Comparison of ENCODE assay signal across 27 cellular contexts in genomic region chr1:8969937-8970336, GRCh38. TPM values are rescaled to one million over a fixed set of nuclear protein-coding genes. Genes with fewer than 3 reads are reported as not detected.
DNase-seq lines count a peak whose midpoint lies in the region; ATAC-seq lines count a peak whose summit lies in the region.
"Had no signal": no experiment of that assay in that cellular context is flagged by ENCODE, and none has a peak within 500 bp of the region (broad histone marks: within the 10 kb centered on the region; RNA-seq: fewer than 3 reads in every experiment).

No MANE protein-coding gene starts in this region.

- peak overlapping the region; percentile 62 for H3K27ac ChIP-seq in CD4-positive, CD25-positive, alpha-beta regulatory T cell (ENCODE audit: insufficient read depth, low read length, poor library complexity, severe bottlenecking)
- H3K27ac ChIP-seq: dorsolateral prefrontal cortex, ovary, SK-N-MC, stomach had no signal

- POLR2A ChIA-PET in activated CD4-positive, alpha-beta T cell treated with anti-CD3 and anti-CD28 coated beads for 36 hours (lab: Charles Lee) = no interaction called here
- POLR2A ChIA-PET in activated CD4-positive, alpha-beta memory T cell treated with anti-CD3 and anti-CD28 coated beads for 36 hours (lab: Charles Lee) = interaction anchor here (1.9 kb wide), 1 partner anchor 23 kb away, joined by 9 read pairs; the partner anchor contains the start of gene CA6

- intact Hi-C loops in activated CD4-positive, alpha-beta T cell treated with anti-CD3 and anti-CD28 coated beads for 36 hours (cut with DNase I, micrococcal nuclease) = loop anchor here in 1 of 2 experiments (5.0 kb wide), 1 partner anchor 53 kb away; no protein-coding TSS in a partner anchor
- intact Hi-C loops in activated CD4-positive, alpha-beta memory T cell treated with anti-CD3 and anti-CD28 coated beads for 36 hours (cut with micrococcal nuclease) = loop anchor here (2.0 to 5.0 kb wide), 3 partner anchors 19 to 53 kb away; no protein-coding TSS in a partner anchor

- peaks cover 45% of the 10 kb centered on the region for H3K4me1 Mint-ChIP-seq in activated CD4-positive, alpha-beta T cell treated with anti-CD3 and anti-CD28 coated beads for 36 hours
- peaks cover 22 to 74% (median 30%) of the 10 kb centered on the region in 4 donors for H3K4me1 Mint-ChIP-seq in CD4-positive, CD25-positive, alpha-beta regulatory T cell
- H3K4me1 Mint-ChIP-seq in activated CD4-positive, alpha-beta memory T cell treated with anti-CD3 and anti-CD28 coated beads for 36 hours (ENCODE audit: low read depth) = peaks cover 51% of the 10 kb centered on the region
- H3K4me1 Mint-ChIP-seq in activated naive CD8-positive, alpha-beta T cell treated with anti-CD3 and anti-CD28 coated beads, Interleukin-2, amount 50 U/mL, for 24 hours = peaks cover 73% of the 10 kb centered on the region

- no peaks in the 10 kb centered on the region for H3K36me3 Mint-ChIP-seq in activated CD4-positive, alpha-beta T cell treated with anti-CD3 and anti-CD28 coated beads for 36 hours (ENCODE audit: low read depth)
- H3K36me3 Mint-ChIP-seq in CD4-positive, CD25-positive, alpha-beta regulatory T cell = peaks cover 7% of the 10 kb centered on the region
- peaks cover 6% of the 10 kb centered on the region for H3K36me3 Mint-ChIP-seq in activated CD4-positive, alpha-beta memory T cell treated with anti-CD3 and anti-CD28 coated beads for 36 hours
- H3K36me3 Mint-ChIP-seq in activated naive CD8-positive, alpha-beta T cell treated with anti-CD3 and anti-CD28 coated beads, Interleukin-2, amount 50 U/mL, for 24 hours (ENCODE audit: low read depth) = peaks cover 10% of the 10 kb centered on the region

- H3K27me3 Mint-ChIP-seq in activated CD4-positive, alpha-beta T cell treated with anti-CD3 and anti-CD28 coated beads for 36 hours = no peaks in the 10 kb centered on the region
- H3K27me3 Mint-ChIP-seq in CD4-positive, CD25-positive, alpha-beta regulatory T cell = no peaks in the 10 kb centered on the region
- no peaks in the 10 kb centered on the region for H3K27me3 Mint-ChIP-seq in activated CD4-positive, alpha-beta memory T cell treated with anti-CD3 and anti-CD28 coated beads for 36 hours
- no peaks in the 10 kb centered on the region for H3K27me3 Mint-ChIP-seq in activated naive CD8-positive, alpha-beta T cell treated with anti-CD3 and anti-CD28 coated beads, Interleukin-2, amount 50 U/mL, for 24 hours

- peak overlapping the region; percentile 72 for H3K4me3 Mint-ChIP-seq in activated CD4-positive, alpha-beta T cell treated with anti-CD3 and anti-CD28 coated beads for 36 hours
- H3K4me3 Mint-ChIP-seq in CD4-positive, CD25-positive, alpha-beta regulatory T cell = peak overlapping the region; percentile 86 to 97 (median 93)
- H3K4me3 Mint-ChIP-seq in activated CD4-positive, alpha-beta memory T cell treated with anti-CD3 and anti-CD28 coated beads for 36 hours = peak overlapping the region; percentile 91
- H3K4me3 Mint-ChIP-seq in activated naive CD8-positive, alpha-beta T cell treated with anti-CD3 and anti-CD28 coated beads, Interleukin-2, amount 50 U/mL, for 24 hours = peak overlapping the region; percentile 85
- H3K4me3 Mint-ChIP-seq: activated B cell treated with CpG ODN at 0.5 μM for 24 hours, nephron progenitor cell had no signal

- H3K36me3 ChIP-seq in CD4-positive, CD25-positive, alpha-beta regulatory T cell (ENCODE audit: control insufficient read depth, insufficient read depth, low read length) = no peaks in the 10 kb centered on the region
- H3K36me3 ChIP-seq: ovary, stomach had no signal

- H3K27me3 ChIP-seq in CD4-positive, CD25-positive, alpha-beta regulatory T cell (ENCODE audit: control insufficient read depth, insufficient read depth, low read length) = no peaks in the 10 kb centered on the region
- H3K27me3 ChIP-seq: dorsolateral prefrontal cortex, ovary, stomach had no signal

- no peaks in the 10 kb centered on the region for H3K9me3 ChIP-seq in CD4-positive, CD25-positive, alpha-beta regulatory T cell (ENCODE audit: control insufficient read depth in 2 of 2, low read length in 2 of 2)
- H3K9me3 ChIP-seq: ovary, stomach had no signal

- no peak for ATAC-seq in activated CD4-positive, alpha-beta T cell treated with anti-CD3 and anti-CD28 coated beads for 36 hours
- ATAC-seq in CD4-positive, CD25-positive, alpha-beta regulatory T cell (ENCODE audit: low read depth in 2 of 2) = no peak
- no peak for ATAC-seq in activated naive CD8-positive, alpha-beta T cell treated with anti-CD3 and anti-CD28 coated beads, Interleukin-2, amount 50 U/mL, for 24 hours
- ATAC-seq in GM19324 (IDR thresholded peaks at IDR 0.05; ENCODE audit: low FRiP score, unreplicated experiment) = no peak

- H3K9me3 Mint-ChIP-seq in activated CD4-positive, alpha-beta T cell treated with anti-CD3 and anti-CD28 coated beads for 36 hours (ENCODE audit: low read depth) = no peaks in the 10 kb centered on the region
- no peaks in the 10 kb centered on the region for H3K9me3 Mint-ChIP-seq in CD4-positive, CD25-positive, alpha-beta regulatory T cell
- no peaks in the 10 kb centered on the region for H3K9me3 Mint-ChIP-seq in activated CD4-positive, alpha-beta memory T cell treated with anti-CD3 and anti-CD28 coated beads for 36 hours
- no peaks in the 10 kb centered on the region for H3K9me3 Mint-ChIP-seq in activated naive CD8-positive, alpha-beta T cell treated with anti-CD3 and anti-CD28 coated beads, Interleukin-2, amount 50 U/mL, for 24 hours

- H3K4me3 ChIP-seq in CD4-positive, CD25-positive, alpha-beta regulatory T cell (ENCODE audit: low read depth, low read length) = peak overlapping the region; percentile 92
- H3K4me3 ChIP-seq: dorsolateral prefrontal cortex, ovary, SK-N-MC, stomach had no signal

- DNase-seq in activated CD4-positive, alpha-beta T cell treated with anti-CD3 and anti-CD28 coated beads for 36 hours = no peak
- DNase-seq in activated CD4-positive, alpha-beta T cell treated with anti-CD3 and anti-CD28 coated beads, Interleukin-2, amount 50 U/mL, for 48 hours = no peak
- peak in 1 of 3 donors; percentile 54 for DNase-seq in CD4-positive, CD25-positive, alpha-beta regulatory T cell
- no peak for DNase-seq in activated CD4-positive, alpha-beta memory T cell treated with anti-CD3 and anti-CD28 coated beads for 36 hours
- DNase-seq in activated naive CD8-positive, alpha-beta T cell treated with anti-CD3 and anti-CD28 coated beads, Interleukin-2, amount 50 U/mL, for 24 hours = no peak
- DNase-seq in SK-N-DZ (ENCODE audit: low spot score) = no peak
- DNase-seq in amygdala (lab: John Stamatoyannopoulos, UW) = no peak
- DNase-seq: activated B cell treated with CpG ODN at 0.5 μM for 24 hours; activated CD8-positive, alpha-beta memory T cell treated with anti-CD3 and anti-CD28 coated beads, Interleukin-2, amount 50 U/mL, for 4 hours; AML-193; cerebellar nuclear complex; dorsolateral prefrontal cortex; GF-D8; kidney; NCI-H1105; NCI-H2029 treated with DMSO at 0.1 percent for 48 hours; NCI-H2227 treated with DMSO at 0.1 percent for 48 hours; nephron progenitor cell; ovary; retina; RPMI8226; stimulated activated CD4-positive, alpha-beta T cell treated with anti-CD3 and anti-CD28 coated beads, Interleukin-4, amount 100 ng/mL, for 24 hours; stomach; trophoblast cell had no signal

- H3K27ac Mint-ChIP-seq in activated CD4-positive, alpha-beta T cell treated with anti-CD3 and anti-CD28 coated beads for 36 hours = peak overlapping the region; percentile 84
- H3K27ac Mint-ChIP-seq in CD4-positive, CD25-positive, alpha-beta regulatory T cell = peak overlapping the region; percentile 80 to 92 (median 88)
- H3K27ac Mint-ChIP-seq in activated CD4-positive, alpha-beta memory T cell treated with anti-CD3 and anti-CD28 coated beads for 36 hours = peak overlapping the region; percentile 57
- H3K27ac Mint-ChIP-seq in activated naive CD8-positive, alpha-beta T cell treated with anti-CD3 and anti-CD28 coated beads, Interleukin-2, amount 50 U/mL, for 24 hours = peak overlapping the region; percentile 91
- H3K27ac Mint-ChIP-seq: activated B cell treated with CpG ODN at 0.5 μM for 24 hours, nephron progenitor cell had no signal

- H3K4me1 ChIP-seq in CD4-positive, CD25-positive, alpha-beta regulatory T cell (ENCODE audit: control insufficient read depth, insufficient read depth, low read length, poor library complexity, severe bottlenecking) = peaks cover 32% of the 10 kb centered on the region
- H3K4me1 ChIP-seq: stomach had no signal

- CTCF ChIA-PET in activated CD4-positive, alpha-beta T cell treated with anti-CD3 and anti-CD28 coated beads for 36 hours (lab: Charles Lee) = interaction anchor here (1.0 to 2.5 kb wide), 6 partner anchors 18 to 110 kb away, joined by 3 to 10 read pairs (median 6); no protein-coding TSS in a partner anchor
- CTCF ChIA-PET in activated CD4-positive, alpha-beta memory T cell treated with anti-CD3 and anti-CD28 coated beads for 36 hours (lab: Charles Lee) = interaction anchor here (1.0 to 2.1 kb wide), 4 partner anchors 23 to 92 kb away, joined by 3 to 11 read pairs (median 5); partner anchors contain the start of gene ENO1

RNA-seq across cellular contexts. Expression of gene CA6, which starts 24.3 kb away (rescaled TPM):
- under 1 TPM in 1 of 2 experiments, not detected in 1; 0.27 TPM for total RNA-seq in activated CD4-positive, alpha-beta T cell treated with anti-CD3 and anti-CD28 coated beads for 36 hours
- not detected for total RNA-seq in CD4-positive, CD25-positive, alpha-beta regulatory T cell
- polyA plus RNA-seq in CD4-positive, CD25-positive, alpha-beta regulatory T cell = under 1 TPM in 2 of 4 donors, not detected in 2; 0.41 to 0.61 TPM
- total RNA-seq in activated CD4-positive, alpha-beta memory T cell treated with anti-CD3 and anti-CD28 coated beads for 36 hours = under 1 TPM; 0.17 to 0.26 TPM
- polyA plus RNA-seq in SK-N-DZ (2014; cell fraction: cytosol; rRNA removed) = not detected in 2 replicates
- not detected in 2 replicates for polyA plus RNA-seq in SK-N-DZ (2014; cell fraction: nucleus; rRNA removed)
- total RNA-seq: activated B cell treated with CpG ODN at 0.5 μM for 24 hours, kidney, ovary, stomach had no signal
- polyA plus RNA-seq: ovary, stomach had no signal

RNA-seq across cellular contexts. Expression of gene SLC2A7, which starts 56.3 kb away (rescaled TPM):
- total RNA-seq in activated CD4-positive, alpha-beta T cell treated with anti-CD3 and anti-CD28 coated beads for 36 hours = not detected
- not detected for total RNA-seq in CD4-positive, CD25-positive, alpha-beta regulatory T cell
- not detected for polyA plus RNA-seq in CD4-positive, CD25-positive, alpha-beta regulatory T cell
- total RNA-seq in activated CD4-positive, alpha-beta memory T cell treated with anti-CD3 and anti-CD28 coated beads for 36 hours = not detected
- not detected in 2 replicates for polyA plus RNA-seq in SK-N-DZ (2014; cell fraction: cytosol; rRNA removed)
- polyA plus RNA-seq in SK-N-DZ (2014; cell fraction: nucleus; rRNA removed) = not detected in 2 replicates
- total RNA-seq: activated B cell treated with CpG ODN at 0.5 μM for 24 hours, kidney, lower leg skin, ovary, stomach had no signal
- polyA plus RNA-seq: ovary, stomach had no signal
